In genomic region chr19:49403404-49404187, GRCh38 we compare ENCODE assay signal across 13 cellular contexts. TPM values are rescaled to one million over a fixed set of nuclear protein-coding genes. Genes with fewer than 3 reads are reported as not detected.
A peak's percentile ranks its signal among the peaks of the same experiment; 100 is the strongest.
DNase-seq lines count a peak whose midpoint lies in the region; ATAC-seq and TF ChIP-seq lines count a peak whose summit lies in the region.
"Had no signal": no experiment of that assay in that cellular context is flagged by ENCODE, and none has a peak within 500 bp of the region (broad histone marks: within the 10 kb centered on the region; RNA-seq: fewer than 3 reads in every experiment).

No MANE protein-coding gene starts in this region.

- H3K4me3 Mint-ChIP-seq in activated naive CD4-positive, alpha-beta T cell treated with anti-CD3 and anti-CD28 coated beads, Interleukin-2, amount 50 U/mL, for 24 hours = no peak overlapping the region
- H3K4me3 Mint-ChIP-seq in activated naive CD4-positive, alpha-beta T cell treated with anti-CD3 and anti-CD28 coated beads for 36 hours = no peak overlapping the region
- H3K4me3 Mint-ChIP-seq: activated CD4-positive, alpha-beta memory T cell treated with anti-CD3 and anti-CD28 coated beads, Interleukin-2, amount 10 ng/mL, durations not matched to agents 7 days and 5 days had no signal

- intact Hi-C loops in activated naive CD4-positive, alpha-beta T cell treated with anti-CD3 and anti-CD28 coated beads for 36 hours (cut with micrococcal nuclease) = no loop called here
- intact Hi-C loops in thyroid gland (cut with DNase I) = no loop called here

- H3F3A ChIP-seq in smooth muscle cell (ENCODE audit: low read depth) = no peaks in the 10 kb centered on the region

- no peaks in the 10 kb centered on the region for H3K27me3 Mint-ChIP-seq in activated naive CD4-positive, alpha-beta T cell treated with anti-CD3 and anti-CD28 coated beads, Interleukin-2, amount 50 U/mL, for 24 hours
- H3K27me3 Mint-ChIP-seq in activated naive CD4-positive, alpha-beta T cell treated with anti-CD3 and anti-CD28 coated beads for 36 hours (ENCODE audit: low read depth) = no peaks in the 10 kb centered on the region

- peak overlapping the region; percentile 30 for H3K27ac Mint-ChIP-seq in activated naive CD4-positive, alpha-beta T cell treated with anti-CD3 and anti-CD28 coated beads, Interleukin-2, amount 50 U/mL, for 24 hours
- H3K27ac Mint-ChIP-seq in activated naive CD4-positive, alpha-beta T cell treated with anti-CD3 and anti-CD28 coated beads for 36 hours = no peak overlapping the region
- H3K27ac Mint-ChIP-seq: activated CD4-positive, alpha-beta memory T cell treated with anti-CD3 and anti-CD28 coated beads, Interleukin-2, amount 10 ng/mL, durations not matched to agents 7 days and 5 days had no signal

- CTCF ChIA-PET in activated naive CD4-positive, alpha-beta T cell treated with anti-CD3 and anti-CD28 coated beads for 36 hours (lab: Charles Lee) = interaction anchor here (0.7 to 0.9 kb wide), 2 partner anchors 47 to 314 kb away, joined by 3 read pairs; no protein-coding TSS in a partner anchor

- H3K4me1 ChIP-seq in thyroid gland = no peaks in the 10 kb centered on the region
- peaks cover 17% of the 10 kb centered on the region for H3K4me1 ChIP-seq in smooth muscle cell (ENCODE audit: low read depth)

- no peak overlapping the region for H3K9ac ChIP-seq in smooth muscle cell (ENCODE audit: low read depth)

- H3K27me3 ChIP-seq in thyroid gland = no peaks in the 10 kb centered on the region
- no peaks in the 10 kb centered on the region for H3K27me3 ChIP-seq in smooth muscle cell (ENCODE audit: low read depth)

- H3K9me3 Mint-ChIP-seq in activated naive CD4-positive, alpha-beta T cell treated with anti-CD3 and anti-CD28 coated beads, Interleukin-2, amount 50 U/mL, for 24 hours = no peaks in the 10 kb centered on the region
- H3K9me3 Mint-ChIP-seq in activated naive CD4-positive, alpha-beta T cell treated with anti-CD3 and anti-CD28 coated beads for 36 hours = no peaks in the 10 kb centered on the region
- H3K9me3 Mint-ChIP-seq: activated CD4-positive, alpha-beta memory T cell treated with anti-CD3 and anti-CD28 coated beads, Interleukin-2, amount 10 ng/mL, durations not matched to agents 7 days and 5 days had no signal

- DNase-seq in activated naive CD4-positive, alpha-beta T cell treated with anti-CD3 and anti-CD28 coated beads for 36 hours = no peak
- DNase-seq in NCI-H524 (lab: John Stamatoyannopoulos, UW) = peak; percentile 98 to 100
- DNase-seq in ecto neural progenitor cell (ENCODE audit: low spot score) = peak; percentile 64
- DNase-seq in thyroid gland = peak; percentile 10 to 25
- DNase-seq in NCI-H226 = no peak
- no peak for DNase-seq in smooth muscle cell (lab: John Stamatoyannopoulos, UW; ENCODE audit: unreplicated experiment)
- DNase-seq: activated CD4-positive, alpha-beta memory T cell treated with anti-CD3 and anti-CD28 coated beads, Interleukin-2, amount 10 ng/mL, durations not matched to agents 7 days and 5 days; NK-92 treated with Interleukin-12 subunit alpha and Interleukin-12 subunit beta, amount 100 ng/mL, for 24 hours; stimulated activated CD4-positive, alpha-beta T cell treated with anti-CD3 and anti-CD28 coated beads, Interleukin-1b, Interleukin-23, amount 100 ng/mL, for 48 hours had no signal

- no peaks in the 10 kb centered on the region for H3K36me3 Mint-ChIP-seq in activated naive CD4-positive, alpha-beta T cell treated with anti-CD3 and anti-CD28 coated beads, Interleukin-2, amount 50 U/mL, for 24 hours
- no peaks in the 10 kb centered on the region for H3K36me3 Mint-ChIP-seq in activated naive CD4-positive, alpha-beta T cell treated with anti-CD3 and anti-CD28 coated beads for 36 hours (ENCODE audit: low read depth)

- WGBS in thyroid gland, 2 donors = 38 to 42% methylated on average over 5 to 7 of the region's 7 CpGs
- 36% methylated on average over 7 of the region's 7 CpGs for WGBS in smooth muscle cell (ENCODE audit: low lambda C conversion rate)

- H3K4me1 Mint-ChIP-seq in activated naive CD4-positive, alpha-beta T cell treated with anti-CD3 and anti-CD28 coated beads, Interleukin-2, amount 50 U/mL, for 24 hours = peaks cover 19% of the 10 kb centered on the region
- H3K4me1 Mint-ChIP-seq in activated naive CD4-positive, alpha-beta T cell treated with anti-CD3 and anti-CD28 coated beads for 36 hours (ENCODE audit: low read depth) = peaks cover 37% of the 10 kb centered on the region

- H3K36me3 ChIP-seq in thyroid gland (no peaks in the 10 kb centered on the region), smooth muscle cell (ENCODE audit: low read depth) (no peaks in the 10 kb centered on the region)

- H3K4me2 ChIP-seq in smooth muscle cell = no peak overlapping the region

- TF ChIP-seq CTCF in thyroid gland (IDR thresholded peaks at IDR 0.05) = no peak
- TF ChIP-seq CTCF in smooth muscle cell (IDR thresholded peaks at IDR 0.05; ENCODE audit: borderline replicate concordance, insufficient read depth, poor library complexity, severe bottlenecking) = no peak

- H4K20me1 ChIP-seq in smooth muscle cell (ENCODE audit: low read depth) = no peaks in the 10 kb centered on the region

- TF ChIP-seq POLR2A in thyroid gland (IDR thresholded peaks at IDR 0.05) = no peak

- no peaks in the 10 kb centered on the region for H3K9me3 ChIP-seq in thyroid gland
- H3K9me3 ChIP-seq in smooth muscle cell (replicated peaks; ENCODE audit: low read depth) = no peaks in the 10 kb centered on the region

- no peak overlapping the region for H2AFZ ChIP-seq in smooth muscle cell (ENCODE audit: low read depth)

- ATAC-seq in HG02571 (IDR thresholded peaks at IDR 0.05; ENCODE audit: unreplicated experiment) = no peak

- no peak overlapping the region for H3K27ac ChIP-seq in thyroid gland
- no peak overlapping the region for H3K27ac ChIP-seq in smooth muscle cell (ENCODE audit: low read depth)

- no peak overlapping the region for H3K4me3 ChIP-seq in thyroid gland (replicated peaks in 1 of 3)
- no peak overlapping the region for H3K4me3 ChIP-seq in smooth muscle cell

- H3K79me2 ChIP-seq in smooth muscle cell (ENCODE audit: low read depth) = no peaks in the 10 kb centered on the region

RNA-seq across cellular contexts. Expression of gene KASH5, which starts 15.5 kb away (rescaled TPM):
- 1 to 10 TPM; 2.4 to 3.2 TPM for total RNA-seq in activated naive CD4-positive, alpha-beta T cell treated with anti-CD3 and anti-CD28 coated beads for 36 hours
- total RNA-seq in thyroid gland (1 to 10 TPM in 1 of 4 donors, not detected in 3; 1.3 TPM), smooth muscle cell (not detected in 2 replicates)
- polyA plus RNA-seq in smooth muscle cell = not detected in 2 replicates
- total RNA-seq: dermis microvascular lymphatic vessel endothelial cell, lower leg skin had no signal

RNA-seq across cellular contexts. Expression of gene PTH2, which starts 19.6 kb away (rescaled TPM):
- not detected for total RNA-seq in activated naive CD4-positive, alpha-beta T cell treated with anti-CD3 and anti-CD28 coated beads for 36 hours
- not detected for total RNA-seq in thyroid gland
- not detected in 2 replicates for total RNA-seq in smooth muscle cell
- polyA plus RNA-seq in smooth muscle cell = not detected in 2 replicates
- total RNA-seq: activated CD4-positive, alpha-beta memory T cell treated with anti-CD3 and anti-CD28 coated beads, Interleukin-2, amount 10 ng/mL, durations not matched to agents 7 days and 5 days; dermis microvascular lymphatic vessel endothelial cell; lower leg skin had no signal

RNA-seq across cellular contexts. Expression of gene GFY, which starts 21.6 kb away (rescaled TPM):
- total RNA-seq in activated naive CD4-positive, alpha-beta T cell treated with anti-CD3 and anti-CD28 coated beads for 36 hours = not detected
- total RNA-seq in thyroid gland = not detected
- not detected in 2 replicates for total RNA-seq in smooth muscle cell
- not detected in 2 replicates for polyA plus RNA-seq in smooth muscle cell
- total RNA-seq: activated CD4-positive, alpha-beta memory T cell treated with anti-CD3 and anti-CD28 coated beads, Interleukin-2, amount 10 ng/mL, durations not matched to agents 7 days and 5 days; dermis microvascular lymphatic vessel endothelial cell; lower leg skin had no signal

RNA-seq across cellular contexts. Expression of gene SLC17A7, which starts 37.7 kb away (rescaled TPM):
- under 1 TPM; 0.12 TPM for total RNA-seq in activated naive CD4-positive, alpha-beta T cell treated with anti-CD3 and anti-CD28 coated beads for 36 hours
- total RNA-seq in thyroid gland = 1 to 10 TPM in 3 of 4 donors, under 1 TPM in 1; 0.73 to 1.5 (median 1.3) TPM
- 0.04 and 0.54 TPM in 2 replicates for total RNA-seq in smooth muscle cell
- 0.39 TPM in 1 of 2 replicates, not detected in the other for polyA plus RNA-seq in smooth muscle cell

RNA-seq across cellular contexts. Expression of gene DKKL1, which starts 39.9 kb away (rescaled TPM):
- not detected for total RNA-seq in activated naive CD4-positive, alpha-beta T cell treated with anti-CD3 and anti-CD28 coated beads for 36 hours
- total RNA-seq in thyroid gland (1 to 10 TPM in 1 of 4 donors, not detected in 3; 1.3 TPM), smooth muscle cell (2.3 and 6.3 TPM in 2 replicates)
- polyA plus RNA-seq in smooth muscle cell = 2.8 and 6.4 TPM in 2 replicates
- total RNA-seq: activated CD4-positive, alpha-beta memory T cell treated with anti-CD3 and anti-CD28 coated beads, Interleukin-2, amount 10 ng/mL, durations not matched to agents 7 days and 5 days had no signal

Comparison
In these comparisons a context has a peak if more than half of its experiments do, and no peak if none do; other contexts are left out.
1. DNase-seq: peak in NCI-H524 (2 of 2), ecto neural progenitor cell (single experiment) and thyroid gland (2 of 2); none in activated naive CD4-positive, alpha-beta T cell treated with anti-CD3 and anti-CD28 coated beads for 36 hours (single experiment), NCI-H226 (single experiment) and smooth muscle cell (single experiment).